12 cellular contexts compared by ENCODE assay signal in genomic region chr12:12685305-12685704, GRCh38. TPM values are rescaled to one million over a fixed set of nuclear protein-coding genes. Genes with fewer than 3 reads are reported as not detected.
DNase-seq lines count a peak whose midpoint lies in the region; ATAC-seq and TF ChIP-seq lines count a peak whose summit lies in the region.
"Had no signal": no experiment of that assay in that cellular context is flagged by ENCODE, and none has a peak within 500 bp of the region (broad histone marks: within the 10 kb centered on the region; RNA-seq: fewer than 3 reads in every experiment).

No MANE protein-coding gene starts in this region.

- no peak for TF ChIP-seq CTCF in type B pancreatic cell (conservative IDR thresholded peaks at IDR 0.05)
- no peak for TF ChIP-seq CTCF in vagina (IDR thresholded peaks at IDR 0.05)

- peaks cover 5% of the 10 kb centered on the region for H3K4me1 ChIP-seq in NT2/D1 (ENCODE audit: insufficient read depth, insufficient read length)
- H3K4me1 ChIP-seq in iPS-18a (ENCODE audit: control insufficient read depth, low read depth, low read length) = peaks cover 17% of the 10 kb centered on the region
- H3K4me1 ChIP-seq in vagina = no peaks in the 10 kb centered on the region
- H3K4me1 ChIP-seq: psoas muscle had no signal

- peaks cover 9% of the 10 kb centered on the region for H3K27me3 Mint-ChIP-seq in type B pancreatic cell

- no peak overlapping the region for H3K27ac Mint-ChIP-seq in type B pancreatic cell
- H3K27ac Mint-ChIP-seq: stimulated activated effector memory CD8-positive, alpha-beta T cell treated with anti-CD3 and anti-CD28 coated beads, Interleukin-12 subunit alpha, Interleukin-12 subunit beta, amount 100 ng/mL, for 72 hours had no signal

- H3K27me3 ChIP-seq in NT2/D1 (ENCODE audit: insufficient read depth, insufficient read length) = no peaks in the 10 kb centered on the region
- H3K27me3 ChIP-seq in iPS-18a (ENCODE audit: control insufficient read depth, insufficient read depth, low read length) = no peaks in the 10 kb centered on the region
- H3K27me3 ChIP-seq in vagina = no peaks in the 10 kb centered on the region
- H3K27me3 ChIP-seq: hepatocyte had no signal

- DNase-seq in SHP77 (lab: John Stamatoyannopoulos, UW) = peak; percentile 22 to 38
- DNase-seq in SHP77 treated with DMSO at 0.1 percent for 48 hours (lab: John Stamatoyannopoulos, UW) = no peak
- peak; percentile 81 for DNase-seq in NT2/D1 (ENCODE audit: low read depth, low spot score)
- DNase-seq in type B pancreatic cell (ENCODE audit: extremely low spot score, unreplicated experiment) = no peak
- no peak for DNase-seq in vagina (ENCODE audit: extremely low spot score in 2 of 2)
- no peak for DNase-seq in NK-92 (lab: John Stamatoyannopoulos, UW; ENCODE audit: unreplicated experiment)

- H3K9me3 ChIP-seq in NT2/D1 (ENCODE audit: insufficient read depth, low read length) (no peaks in the 10 kb centered on the region), iPS-18a (ENCODE audit: control insufficient read depth, low read depth, low read length) (no peaks in the 10 kb centered on the region), vagina (no peaks in the 10 kb centered on the region)
- H3K9me3 ChIP-seq: psoas muscle had no signal

- H3K9me3 Mint-ChIP-seq in type B pancreatic cell = no peaks in the 10 kb centered on the region
- H3K9me3 Mint-ChIP-seq: stimulated activated effector memory CD8-positive, alpha-beta T cell treated with anti-CD3 and anti-CD28 coated beads, Interleukin-12 subunit alpha, Interleukin-12 subunit beta, amount 100 ng/mL, for 72 hours had no signal

- intact Hi-C loops in vagina (cut with DNase I) = no loop called here

- H3K4me3 ChIP-seq in NT2/D1 (ENCODE audit: insufficient read length, low read depth) (no peak overlapping the region), iPS-18a (ENCODE audit: low read length) (peak overlapping the region; percentile 72), vagina (no peak overlapping the region)
- H3K4me3 ChIP-seq: hepatocyte, lung, psoas muscle had no signal

- no peaks in the 10 kb centered on the region for H3K36me3 Mint-ChIP-seq in type B pancreatic cell

- no peak for ATAC-seq in HG03045 (IDR thresholded peaks at IDR 0.05; ENCODE audit: unreplicated experiment)
- ATAC-seq: psoas muscle; stimulated activated effector memory CD8-positive, alpha-beta T cell treated with anti-CD3 and anti-CD28 coated beads, Interleukin-12 subunit alpha, Interleukin-12 subunit beta, amount 100 ng/mL, for 72 hours had no signal

- TF ChIP-seq POLR2A in vagina (IDR thresholded peaks at IDR 0.05) = no peak

- no peak overlapping the region for H3K9ac ChIP-seq in NT2/D1 (ENCODE audit: insufficient read length, low read depth)
- peak overlapping the region; percentile 80 for H3K9ac ChIP-seq in iPS-18a (ENCODE audit: low read length)

- peak overlapping the region; percentile 86 for H3K27ac ChIP-seq in iPS-18a (ENCODE audit: low read length)
- no peak overlapping the region for H3K27ac ChIP-seq in vagina
- H3K27ac ChIP-seq: hepatocyte, psoas muscle had no signal

- H3K36me3 ChIP-seq in NT2/D1 (ENCODE audit: insufficient read depth, insufficient read length, low read length) (peaks cover 4% of the 10 kb centered on the region), iPS-18a (ENCODE audit: control insufficient read depth, low read depth, low read length) (no peaks in the 10 kb centered on the region), vagina (no peaks in the 10 kb centered on the region)

- peaks cover 5% of the 10 kb centered on the region for H3K4me1 Mint-ChIP-seq in type B pancreatic cell (ENCODE audit: unreplicated experiment)
- H3K4me1 Mint-ChIP-seq: stimulated activated effector memory CD8-positive, alpha-beta T cell treated with anti-CD3 and anti-CD28 coated beads, Interleukin-12 subunit alpha, Interleukin-12 subunit beta, amount 100 ng/mL, for 72 hours had no signal

- peak overlapping the region; percentile 12 for H3K4me3 Mint-ChIP-seq in type B pancreatic cell
- H3K4me3 Mint-ChIP-seq: stimulated activated effector memory CD8-positive, alpha-beta T cell treated with anti-CD3 and anti-CD28 coated beads, Interleukin-12 subunit alpha, Interleukin-12 subunit beta, amount 100 ng/mL, for 72 hours had no signal

RNA-seq across cellular contexts. Expression of gene GPR19, which starts 10.7 kb away (rescaled TPM):
- 1.6 and 3.6 TPM in 2 replicates for total RNA-seq in type B pancreatic cell (ENCODE audit: low replicate concordance)
- not detected for total RNA-seq in vagina
- total RNA-seq: psoas muscle had no signal

RNA-seq across cellular contexts. Expression of gene CDKN1B, which starts 31.9 kb away (rescaled TPM):
- total RNA-seq in type B pancreatic cell (ENCODE audit: low replicate concordance) (49.6 and 85.5 TPM in 2 replicates), vagina (52.5 TPM)

Comparison
In these comparisons a context has a peak if more than half of its experiments do, and no peak if none do; other contexts are left out.
1. DNase-seq: peak in SHP77 (2 of 2) and NT2/D1 (single experiment); none in SHP77 treated with DMSO at 0.1 percent for 48 hours (single experiment), type B pancreatic cell (single experiment), vagina (0 of 2) and NK-92 (single experiment).